ENCODE assay signal across 1 cellular context in the genomic region with DNA sequence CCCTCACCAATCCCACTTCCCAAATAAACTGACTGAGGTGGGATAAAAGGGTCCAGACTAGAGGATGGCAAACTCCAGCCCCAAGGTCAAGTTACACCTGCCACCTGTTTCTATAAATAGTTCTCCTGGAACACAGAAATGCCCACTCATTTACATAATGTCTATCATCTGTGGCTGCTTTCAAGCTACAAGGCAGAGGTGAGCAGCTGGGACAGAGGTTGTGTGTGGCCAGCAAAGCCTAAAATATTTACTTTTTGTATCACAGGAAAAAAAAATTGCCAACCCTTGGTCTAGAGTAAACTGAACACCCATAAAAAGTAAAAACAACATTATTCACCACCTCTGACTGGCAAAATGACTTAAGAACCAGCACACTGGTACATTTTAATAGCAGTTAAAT.
TF ChIP-seq lines count a peak whose summit lies in the region.

No MANE protein-coding gene starts in this region.

TF ChIP-seq in HepG2, 621 proteins besides CTCF, POLR2A, EP300 and RAD21 (continued from another document):
- TF ChIP-seq, protein P1, sequence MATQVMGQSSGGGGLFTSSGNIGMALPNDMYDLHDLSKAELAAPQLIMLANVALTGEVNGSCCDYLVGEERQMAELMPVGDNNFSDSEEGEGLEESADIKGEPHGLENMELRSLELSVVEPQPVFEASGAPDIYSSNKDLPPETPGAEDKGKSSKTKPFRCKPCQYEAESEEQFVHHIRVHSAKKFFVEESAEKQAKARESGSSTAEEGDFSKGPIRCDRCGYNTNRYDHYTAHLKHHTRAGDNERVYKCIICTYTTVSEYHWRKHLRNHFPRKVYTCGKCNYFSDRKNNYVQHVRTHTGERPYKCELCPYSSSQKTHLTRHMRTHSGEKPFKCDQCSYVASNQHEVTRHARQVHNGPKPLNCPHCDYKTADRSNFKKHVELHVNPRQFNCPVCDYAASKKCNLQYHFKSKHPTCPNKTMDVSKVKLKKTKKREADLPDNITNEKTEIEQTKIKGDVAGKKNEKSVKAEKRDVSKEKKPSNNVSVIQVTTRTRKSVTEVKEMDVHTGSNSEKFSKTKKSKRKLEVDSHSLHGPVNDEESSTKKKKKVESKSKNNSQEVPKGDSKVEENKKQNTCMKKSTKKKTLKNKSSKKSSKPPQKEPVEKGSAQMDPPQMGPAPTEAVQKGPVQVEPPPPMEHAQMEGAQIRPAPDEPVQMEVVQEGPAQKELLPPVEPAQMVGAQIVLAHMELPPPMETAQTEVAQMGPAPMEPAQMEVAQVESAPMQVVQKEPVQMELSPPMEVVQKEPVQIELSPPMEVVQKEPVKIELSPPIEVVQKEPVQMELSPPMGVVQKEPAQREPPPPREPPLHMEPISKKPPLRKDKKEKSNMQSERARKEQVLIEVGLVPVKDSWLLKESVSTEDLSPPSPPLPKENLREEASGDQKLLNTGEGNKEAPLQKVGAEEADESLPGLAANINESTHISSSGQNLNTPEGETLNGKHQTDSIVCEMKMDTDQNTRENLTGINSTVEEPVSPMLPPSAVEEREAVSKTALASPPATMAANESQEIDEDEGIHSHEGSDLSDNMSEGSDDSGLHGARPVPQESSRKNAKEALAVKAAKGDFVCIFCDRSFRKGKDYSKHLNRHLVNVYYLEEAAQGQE (IDR thresholded peaks at IDR 0.05; ENCODE audit: borderline replicate concordance in 1 of 2, low read depth in 1 of 2, low read length in 2 of 2) = no peak
- TF ChIP-seq MAF1 (CRISPR knock-in tag; IDR thresholded peaks at IDR 0.05; ENCODE audit: borderline replicate concordance) (no peak), ZNF543 (CRISPR knock-in tag; IDR thresholded peaks at IDR 0.05) (no peak)
